In the genomic region with DNA sequence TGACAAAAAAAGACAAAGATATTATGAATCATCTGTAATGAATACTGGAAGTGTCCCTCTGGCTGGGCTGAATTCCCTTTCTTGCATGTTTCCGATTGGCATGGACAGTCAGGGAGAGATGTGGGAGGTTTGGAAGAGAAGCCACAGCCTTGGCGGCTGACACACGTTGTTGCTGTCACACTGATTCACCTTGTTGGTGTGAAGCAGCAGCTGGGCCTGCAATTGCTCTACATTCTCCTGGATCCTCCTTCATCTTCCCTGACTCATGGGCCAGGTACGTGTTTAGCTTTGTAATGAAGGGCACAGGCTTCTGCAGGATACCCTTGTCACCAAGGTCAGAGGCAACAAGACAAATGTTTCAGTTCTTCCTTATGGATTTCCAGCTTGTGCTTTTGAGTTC, we compare ENCODE assay signal across 20 cellular contexts. TPM values are rescaled to one million over a fixed set of nuclear protein-coding genes. Genes with fewer than 3 reads are reported as not detected.
DNase-seq lines count a peak whose midpoint lies in the region; FAIRE-seq and TF ChIP-seq lines count a peak whose summit lies in the region.
"Had no signal": no experiment of that assay in that cellular context is flagged by ENCODE, and none has a peak within 500 bp of the region (broad histone marks: within the 10 kb centered on the region; RNA-seq: fewer than 3 reads in every experiment).

No MANE protein-coding gene starts in this region.

- H3K9me3 ChIP-seq in esophagus muscularis mucosa (peaks cover 0 to 3% (median 0%) of the 10 kb centered on the region in 4 donors), neuronal stem cell (replicated peaks in 1 of 2; ENCODE audit: control insufficient read depth in 2 of 2, insufficient read depth in 1 of 2, low read depth in 1 of 2, low read length in 2 of 2) (no peaks in the 10 kb centered on the region), BE2C (no peaks in the 10 kb centered on the region), Karpas-422 (ENCODE audit: low read length) (no peaks in the 10 kb centered on the region)
- H3K9me3 ChIP-seq: A549 had no signal

- H3K4me1 ChIP-seq in esophagus muscularis mucosa (no peaks in the 10 kb centered on the region), neuronal stem cell (ENCODE audit: control insufficient read depth in 2 of 2, insufficient read depth in 1 of 2, low read depth in 1 of 2, low read length in 2 of 2) (no peaks in the 10 kb centered on the region), BE2C (no peaks in the 10 kb centered on the region), Karpas-422 (ENCODE audit: low read length) (no peaks in the 10 kb centered on the region)
- H3K4me1 ChIP-seq: A549 had no signal

- H3K4me3 ChIP-seq in esophagus muscularis mucosa (no peak overlapping the region), neuronal stem cell (ENCODE audit: low read length in 2 of 2) (no peak overlapping the region), BE2C (ENCODE audit: low read depth, low read length) (no peak overlapping the region), Karpas-422 (ENCODE audit: low read length) (no peak overlapping the region)
- H3K4me3 ChIP-seq: A549, GM12878, SK-N-MC had no signal

- no peak overlapping the region for H2AFZ ChIP-seq in neuronal stem cell (ENCODE audit: low read length)
- H2AFZ ChIP-seq in Karpas-422 (ENCODE audit: low read length) = no peak overlapping the region

- TF ChIP-seq POLR2A in H54 (IDR thresholded peaks at IDR 0.05; ENCODE audit: low read depth, low read length) (no peak), esophagus muscularis mucosa (IDR thresholded peaks at IDR 0.05; ENCODE audit: low read depth) (no peak)

- H3K14ac ChIP-seq in neuronal stem cell (ENCODE audit: low read length) = no peak overlapping the region

- no peak overlapping the region for H3K18ac ChIP-seq in neuronal stem cell (ENCODE audit: low read length)

- no peaks in the 10 kb centered on the region for H3K27me3 ChIP-seq in esophagus muscularis mucosa
- peaks cover 0 to 3% (median 0%) of the 10 kb centered on the region in 3 experiments for H3K27me3 ChIP-seq in neuronal stem cell (ENCODE audit: control insufficient read depth in 3 of 3, insufficient read depth in 3 of 3, low read depth in 1 of 3, low read length in 3 of 3)
- H3K27me3 ChIP-seq in BE2C = peaks cover 5% of the 10 kb centered on the region; the same call in 1 of the 2 replicates
- H3K27me3 ChIP-seq in Karpas-422 (ENCODE audit: low read length) = no peaks in the 10 kb centered on the region

- H4K20me1 ChIP-seq in Karpas-422 (ENCODE audit: insufficient read depth, low read depth, low read length) = no peaks in the 10 kb centered on the region

- H3K23ac ChIP-seq in neuronal stem cell (ENCODE audit: low read depth, low read length, poor library complexity) = no peak overlapping the region

- 52% methylated on average over 4 of the region's 4 CpGs for WGBS in esophagus muscularis mucosa
- no CpG with 5 or more reads among the region's 4 CpGs for WGBS in neuronal stem cell (ENCODE audit: extremely low coverage in 2 of 2, insufficient read length in 2 of 2, insufficient replicate concordance in 1 of 2), 2 donors

- no peak overlapping the region for H3K27ac ChIP-seq in esophagus muscularis mucosa (replicated peaks in 1 of 4)
- no peak overlapping the region for H3K27ac ChIP-seq in neuronal stem cell (replicated peaks; ENCODE audit: low read length)
- H3K27ac ChIP-seq in Karpas-422 (ENCODE audit: low read length) = no peak overlapping the region
- H3K27ac ChIP-seq: A549, SK-N-MC had no signal

- H3K79me1 ChIP-seq in neuronal stem cell (ENCODE audit: low read depth, low read length) = no peaks in the 10 kb centered on the region

- H3K4me2 ChIP-seq in neuronal stem cell (ENCODE audit: insufficient read depth, low read length, poor library complexity, severe bottlenecking) (no peak overlapping the region), Karpas-422 (ENCODE audit: low read depth, low read length, poor library complexity, severe bottlenecking) (no peak overlapping the region)
- H3K4me2 ChIP-seq: A549 had no signal

- H3K9ac ChIP-seq in neuronal stem cell (ENCODE audit: low read depth, low read length, poor library complexity) = peak overlapping the region; percentile 2
- no peak overlapping the region for H3K9ac ChIP-seq in Karpas-422 (ENCODE audit: low read length)

- intact Hi-C loops in esophagus muscularis mucosa (cut with DNase I) = no loop called here

- no peak overlapping the region for H2AK5ac ChIP-seq in neuronal stem cell (ENCODE audit: low read depth, low read length)

- no peaks in the 10 kb centered on the region for H3K79me2 ChIP-seq in Karpas-422 (ENCODE audit: low read length)

- no peak overlapping the region for H2BK15ac ChIP-seq in neuronal stem cell (ENCODE audit: low read length)

- H2BK5ac ChIP-seq in neuronal stem cell (ENCODE audit: low read length) = no peak overlapping the region

- H2BK12ac ChIP-seq in neuronal stem cell (ENCODE audit: low read length) = no peak overlapping the region

- no peak overlapping the region for H4K8ac ChIP-seq in neuronal stem cell (ENCODE audit: low read depth, low read length)

- no peak overlapping the region for H3K4ac ChIP-seq in neuronal stem cell (ENCODE audit: low read length)

- H3K36me3 ChIP-seq in esophagus muscularis mucosa (no peaks in the 10 kb centered on the region), neuronal stem cell (replicated peaks in 1 of 2; ENCODE audit: control insufficient read depth in 2 of 2, insufficient read depth in 2 of 2, low read length in 2 of 2) (no peaks in the 10 kb centered on the region), BE2C (no peaks in the 10 kb centered on the region), Karpas-422 (ENCODE audit: insufficient read depth, low read length) (no peaks in the 10 kb centered on the region)

- no peak for TF ChIP-seq EP300 in esophagus muscularis mucosa (IDR thresholded peaks at IDR 0.05)

- H3K9me2 ChIP-seq in Karpas-422 (replicated peaks; ENCODE audit: insufficient read depth, low read length) = no peaks in the 10 kb centered on the region

- no peak for TF ChIP-seq CTCF in esophagus muscularis mucosa (IDR thresholded peaks at IDR 0.05)
- TF ChIP-seq CTCF in BE2C (IDR thresholded peaks at IDR 0.05; ENCODE audit: low read depth, low read length) = no peak

- FAIRE-seq in H54 (lab: Jason Lieb, UNC) = peak; percentile 6
- FAIRE-seq: A549, G401.6, GM12878, GM18507 had no signal

- H4K91ac ChIP-seq in neuronal stem cell (ENCODE audit: low read depth, low read length, poor library complexity) = no peak overlapping the region

- peak overlapping the region; percentile 9 for H2BK120ac ChIP-seq in neuronal stem cell (ENCODE audit: low read depth, low read length)

- no peak for DNase-seq in H54 (ENCODE audit: insufficient read length, low spot score)
- DNase-seq in RKO (ENCODE audit: low spot score) = peak; percentile 15
- DNase-seq in esophagus muscularis mucosa (ENCODE audit: extremely low spot score) = peak; percentile 57
- DNase-seq in neuronal stem cell (ENCODE audit: low spot score) = no peak
- DNase-seq in BE2C = no peak
- DNase-seq in Karpas-422 = no peak
- DNase-seq in stimulated activated CD4-positive, alpha-beta T cell treated with anti-CD3 and anti-CD28 coated beads, Interleukin-4, amount 100 ng/mL, for 4 hours = no peak
- DNase-seq in cortex of kidney (lab: John Stamatoyannopoulos, UW) = no peak
- DNase-seq: C1 segment of cervical spinal cord; DMS79 treated with DMSO at 0.1 percent for 48 hours; KG1; NCI-H187; NK-92 treated with Interleukin-12 subunit alpha and Interleukin-12 subunit beta, amount 100 ng/mL, for 24 hours; Right ventricle myocardium superior had no signal

RNA-seq across cellular contexts. Expression of a gene that starts 13.4 kb away (rescaled TPM):
- 10 to 100 TPM in 1 of 4 donors, 1 to 10 TPM in 3; 5.3 to 12.0 (median 7.5) TPM for total RNA-seq in esophagus muscularis mucosa
- polyA plus RNA-seq in neuronal stem cell (2013, experiment 1 of 2) = 15.5 TPM
- 15.8 TPM for polyA plus RNA-seq in neuronal stem cell (2013, experiment 2 of 2)
- polyA plus RNA-seq in BE2C (2012; ENCODE audit: insufficient read depth, insufficient read length, low read depth) = 8.2 TPM
- 14.2 and 15.2 TPM in 2 replicates for total RNA-seq in Karpas-422 (2014; rRNA removed; shearing (Covaris generic); ENCODE audit: low replicate concordance)

RNA-seq across cellular contexts. Expression of a gene that starts 20.1 kb away (rescaled TPM):
- total RNA-seq in esophagus muscularis mucosa = not detected
- polyA plus RNA-seq in neuronal stem cell (2013, experiment 1 of 2) = 0.15 TPM
- polyA plus RNA-seq in neuronal stem cell (2013, experiment 2 of 2) = 0.08 TPM
- polyA plus RNA-seq in BE2C (2012; ENCODE audit: insufficient read depth, insufficient read length, low read depth) = 0.26 TPM
- total RNA-seq in Karpas-422 (2014; rRNA removed; shearing (Covaris generic); ENCODE audit: low replicate concordance) = not detected in 2 replicates
- total RNA-seq: GM12878, OCI-LY7, Right ventricle myocardium superior had no signal
- polyA plus RNA-seq: A549 had no signal

RNA-seq across cellular contexts. Expression of a gene that starts 35.6 kb away (rescaled TPM):
- total RNA-seq in esophagus muscularis mucosa = 1 to 10 TPM in 3 of 4 donors, under 1 TPM in 1; 0.99 to 2.7 (median 1.8) TPM
- polyA plus RNA-seq in neuronal stem cell (2013, experiment 1 of 2) = 1.5 TPM
- polyA plus RNA-seq in neuronal stem cell (2013, experiment 2 of 2) = 1.1 TPM
- not detected for polyA plus RNA-seq in BE2C (2012; ENCODE audit: insufficient read depth, insufficient read length, low read depth)
- 3.1 and 3.8 TPM in 2 replicates for total RNA-seq in Karpas-422 (2014; rRNA removed; shearing (Covaris generic); ENCODE audit: low replicate concordance)

Comparison
In these comparisons a context has a peak if more than half of its experiments do, and no peak if none do; other contexts are left out.
1. DNase-seq: peak in RKO (single experiment) and esophagus muscularis mucosa (single experiment); none in H54 (single experiment), neuronal stem cell (single experiment), BE2C (single experiment), Karpas-422 (single experiment), stimulated activated CD4-positive, alpha-beta T cell treated with anti-CD3 and anti-CD28 coated beads, Interleukin-4, amount 100 ng/mL, for 4 hours (0 of 2) and cortex of kidney (single experiment).